Comparison of ENCODE assay signal across 18 cellular contexts in the genomic region with DNA sequence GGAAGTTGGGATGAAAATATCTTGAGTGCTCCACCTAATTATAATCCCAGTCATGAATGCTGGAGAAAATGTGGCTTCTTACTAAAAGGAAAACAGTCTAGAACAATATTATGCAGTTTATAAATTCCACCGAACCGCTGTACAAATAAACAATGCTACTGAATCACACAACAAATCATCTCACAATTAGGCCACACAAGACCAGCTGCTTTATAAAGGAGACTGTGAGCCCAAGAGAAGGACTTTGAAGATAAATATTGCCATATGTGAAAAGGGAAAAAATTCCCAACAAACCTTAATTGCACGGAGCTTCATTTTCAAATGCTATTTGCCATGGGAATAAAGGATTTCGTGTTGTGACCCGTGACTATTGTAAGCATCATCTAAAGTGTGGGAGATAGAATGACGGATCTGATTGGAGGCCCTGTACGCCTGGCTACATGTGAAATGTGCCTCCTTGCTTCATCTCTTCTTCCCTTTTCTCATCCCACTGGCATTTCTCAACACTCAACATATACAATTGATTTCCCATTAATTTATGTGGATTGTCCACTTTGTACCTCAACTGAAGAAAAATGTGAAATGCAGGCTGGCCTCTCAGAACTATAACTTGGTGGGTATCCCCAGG.
A peak's percentile ranks its signal among the peaks of the same experiment; 100 is the strongest.
DNase-seq lines count a peak whose midpoint lies in the region; ATAC-seq lines count a peak whose summit lies in the region.
"Had no signal": no experiment of that assay in that cellular context is flagged by ENCODE, and none has a peak within 500 bp of the region (broad histone marks: within the 10 kb centered on the region; RNA-seq: fewer than 3 reads in every experiment).

No MANE protein-coding gene starts in this region.

- no peaks in the 10 kb centered on the region for H3K36me3 Mint-ChIP-seq in CD4-positive, alpha-beta memory T cell
- H3K36me3 Mint-ChIP-seq in immature natural killer cell = no peaks in the 10 kb centered on the region

- peaks cover 52% of the 10 kb centered on the region for H3K4me1 ChIP-seq in GM23248 (ENCODE audit: insufficient read depth)
- peaks cover 6% of the 10 kb centered on the region for H3K4me1 ChIP-seq in mesenchymal stem cell (ENCODE audit: control insufficient read depth, insufficient read depth, low read depth, low read length)
- no peaks in the 10 kb centered on the region for H3K4me1 ChIP-seq in CD4-positive, alpha-beta memory T cell (ENCODE audit: insufficient read depth, low read length)

- no peaks in the 10 kb centered on the region for H3K9me3 Mint-ChIP-seq in CD4-positive, alpha-beta memory T cell
- peaks cover 0 to 4% (median 0%) of the 10 kb centered on the region in 6 donors for H3K9me3 Mint-ChIP-seq in immature natural killer cell
- H3K9me3 Mint-ChIP-seq: nephron progenitor cell had no signal

- H3F3A ChIP-seq in GM23248 (ENCODE audit: insufficient read depth) = peaks cover 48% of the 10 kb centered on the region

- H3K4ac ChIP-seq in mesenchymal stem cell (ENCODE audit: low read depth in 1 of 2, low read length in 2 of 2) = peak overlapping the region in 1 of 2 experiments; percentile 52

- peak overlapping the region; percentile 76 for H2AK5ac ChIP-seq in mesenchymal stem cell (ENCODE audit: low read length, severe bottlenecking)

- H3K27ac ChIP-seq in GM23248 = peak overlapping the region; percentile 62
- H3K27ac ChIP-seq in mesenchymal stem cell (ENCODE audit: low read length, poor library complexity, severe bottlenecking) = no peak overlapping the region
- no peak overlapping the region for H3K27ac ChIP-seq in CD4-positive, alpha-beta memory T cell (ENCODE audit: low read depth, low read length)
- H3K27ac ChIP-seq: cardiac muscle cell, stomach had no signal

- WGBS in GM23248 (ENCODE audit: low coverage in 1 of 2, low lambda C conversion rate in 2 of 2, missing lambda C conversion rate in 2 of 2), 2 experiments = 3 to 5% methylated on average over 7 of the region's 7 CpGs
- WGBS in mesenchymal stem cell = 29% methylated on average over 5 of the region's 7 CpGs

- POLR2A ChIA-PET in CD4-positive, alpha-beta memory T cell (lab: Charles Lee; ENCODE audit: partially characterized antibody) = no interaction called here

- H3K27me3 ChIP-seq in GM23248 (replicated peaks; ENCODE audit: insufficient read depth) (no peaks in the 10 kb centered on the region), mesenchymal stem cell (ENCODE audit: control insufficient read depth in 1 of 2, insufficient read depth in 1 of 2, low read length in 2 of 2) (no peaks in the 10 kb centered on the region)
- no peaks in the 10 kb centered on the region for H3K27me3 ChIP-seq in CD4-positive, alpha-beta memory T cell (ENCODE audit: insufficient read depth, low read length)
- H3K27me3 ChIP-seq: cardiac muscle cell, stomach had no signal

- H2BK15ac ChIP-seq in mesenchymal stem cell (ENCODE audit: low read depth, poor library complexity, severe bottlenecking) = no peak overlapping the region

- no peak overlapping the region for H3K27ac Mint-ChIP-seq in CD4-positive, alpha-beta memory T cell
- no peak overlapping the region for H3K27ac Mint-ChIP-seq in immature natural killer cell
- H3K27ac Mint-ChIP-seq: activated CD8-positive, alpha-beta T cell treated with anti-CD3 and anti-CD28 coated beads, Interleukin-2, amount 10 ng/mL, durations not matched to agents 7 days and 5 days; nephron progenitor cell had no signal

- H3K4me2 ChIP-seq in GM23248 (ENCODE audit: unreplicated experiment) (peak overlapping the region; percentile 27), mesenchymal stem cell (ENCODE audit: low read length, poor library complexity, severe bottlenecking) (no peak overlapping the region)

- no peak overlapping the region for H2BK120ac ChIP-seq in mesenchymal stem cell (ENCODE audit: low read depth, low read length)

- H2BK12ac ChIP-seq in mesenchymal stem cell (ENCODE audit: low read length in 2 of 2) = no peak overlapping the region

- DNase-seq in A172 (ENCODE audit: low spot score) (peak; percentile 87), GM23248 (peak; percentile 84), astrocyte of the hippocampus (ENCODE audit: low read depth, low spot score) (peak; percentile 75), mesenchymal stem cell (peak; percentile 84), immature natural killer cell (no peak), NCI-H1930 (lab: John Stamatoyannopoulos, UW) (no peak)
- no peak for DNase-seq in CD4-positive, alpha-beta memory T cell
- DNase-seq: ACHN; activated CD8-positive, alpha-beta T cell treated with anti-CD3 and anti-CD28 coated beads, Interleukin-2, amount 10 ng/mL, durations not matched to agents 7 days and 5 days; activated effector memory CD4-positive, alpha-beta T cell treated with anti-CD3 and anti-CD28 coated beads, Interleukin-2, amount 50 U/mL, for 16 hours; NCI-H2171; nephron progenitor cell; stomach had no signal

- H3K9ac ChIP-seq in GM23248 (peak overlapping the region; percentile 37; the same call in 1 of the 2 replicates), mesenchymal stem cell (ENCODE audit: low read length) (no peak overlapping the region)

- H3K79me1 ChIP-seq in mesenchymal stem cell (replicated peaks; ENCODE audit: low read length, poor library complexity, severe bottlenecking) = no peaks in the 10 kb centered on the region

- H3K18ac ChIP-seq in mesenchymal stem cell (ENCODE audit: low read depth in 1 of 2, low read length in 2 of 2) = peak overlapping the region in 1 of 2 experiments; percentile 16

- CTCF ChIA-PET in CD4-positive, alpha-beta memory T cell (lab: Charles Lee; ENCODE audit: partially characterized antibody) = no interaction called here

- in situ Hi-C loops in GM23248 (cut with MboI) = no loop called here

- no peaks in the 10 kb centered on the region for H3K4me1 Mint-ChIP-seq in CD4-positive, alpha-beta memory T cell
- H3K4me1 Mint-ChIP-seq in immature natural killer cell = no peaks in the 10 kb centered on the region

- H3K4me3 ChIP-seq in GM23248 (no peak overlapping the region), mesenchymal stem cell (ENCODE audit: insufficient read depth in 1 of 2, low read depth in 1 of 2, low read length in 2 of 2) (no peak overlapping the region)
- no peak overlapping the region for H3K4me3 ChIP-seq in CD4-positive, alpha-beta memory T cell (ENCODE audit: low read length in 2 of 2)
- H3K4me3 ChIP-seq: cardiac muscle cell, lung, skin epidermis, stomach had no signal

- no peaks in the 10 kb centered on the region for H3K9me2 ChIP-seq in GM23248 (ENCODE audit: insufficient read depth)

- H3K79me2 ChIP-seq in GM23248 (ENCODE audit: insufficient read depth) = no peaks in the 10 kb centered on the region

- ATAC-seq in HG03280 (IDR thresholded peaks at IDR 0.05; ENCODE audit: unreplicated experiment) = no peak
- ATAC-seq: activated CD8-positive, alpha-beta T cell treated with anti-CD3 and anti-CD28 coated beads, Interleukin-2, amount 10 ng/mL, durations not matched to agents 7 days and 5 days; SK-N-SH treated with all-trans-retinoic acid at 6 μM for 48 hours had no signal

- no peaks in the 10 kb centered on the region for H3K36me3 ChIP-seq in GM23248 (ENCODE audit: low read depth)
- no peaks in the 10 kb centered on the region for H3K36me3 ChIP-seq in mesenchymal stem cell (ENCODE audit: control insufficient read depth in 1 of 2, insufficient read depth in 2 of 2, low read depth in 1 of 2, low read length in 2 of 2)
- no peaks in the 10 kb centered on the region for H3K36me3 ChIP-seq in CD4-positive, alpha-beta memory T cell (ENCODE audit: insufficient read depth, low read length)
- H3K36me3 ChIP-seq: cardiac muscle cell, stomach had no signal

- no peak overlapping the region for H3K14ac ChIP-seq in mesenchymal stem cell (ENCODE audit: low read length in 2 of 2)

- H2AFZ ChIP-seq in GM23248 (no peak overlapping the region), mesenchymal stem cell (ENCODE audit: low read depth, low read length) (no peak overlapping the region)

- H3K23ac ChIP-seq in mesenchymal stem cell (ENCODE audit: low read length in 2 of 2) = no peak overlapping the region

- H4K91ac ChIP-seq in mesenchymal stem cell (ENCODE audit: low read length) = no peak overlapping the region

- no peak overlapping the region for H4K8ac ChIP-seq in mesenchymal stem cell (ENCODE audit: low read length)

- no peak overlapping the region for H3K4me3 Mint-ChIP-seq in CD4-positive, alpha-beta memory T cell
- no peak overlapping the region for H3K4me3 Mint-ChIP-seq in immature natural killer cell
- H3K4me3 Mint-ChIP-seq: activated CD8-positive, alpha-beta T cell treated with anti-CD3 and anti-CD28 coated beads, Interleukin-2, amount 10 ng/mL, durations not matched to agents 7 days and 5 days; nephron progenitor cell had no signal

- no peaks in the 10 kb centered on the region for H4K20me1 ChIP-seq in GM23248 (ENCODE audit: insufficient read depth)

- no peak overlapping the region for H2BK5ac ChIP-seq in mesenchymal stem cell (ENCODE audit: low read depth, low read length, poor library complexity, severe bottlenecking)

- H3K9me3 ChIP-seq in GM23248 (ENCODE audit: low read depth) = no peaks in the 10 kb centered on the region
- H3K9me3 ChIP-seq in mesenchymal stem cell (ENCODE audit: control insufficient read depth, low read length) = no peaks in the 10 kb centered on the region
- H3K9me3 ChIP-seq in CD4-positive, alpha-beta memory T cell (ENCODE audit: control insufficient read depth in 1 of 2, low read length in 2 of 2) = no peaks in the 10 kb centered on the region
- H3K9me3 ChIP-seq: stomach had no signal

- intact Hi-C loops in CD4-positive, alpha-beta memory T cell (cut with micrococcal nuclease) = no loop called here

- H3K27me3 Mint-ChIP-seq in CD4-positive, alpha-beta memory T cell = peaks cover 3 to 4% of the 10 kb centered on the region in 2 donors
- peaks cover 0 to 5% (median 0%) of the 10 kb centered on the region in 3 donors for H3K27me3 Mint-ChIP-seq in immature natural killer cell (ENCODE audit: low read depth in 3 of 3)

Comparison
In these comparisons a context has a peak if more than half of its experiments do, and no peak if none do; other contexts are left out.
1. DNase-seq: peak in A172 (single experiment), GM23248 (single experiment), astrocyte of the hippocampus (single experiment) and mesenchymal stem cell (single experiment); none in CD4-positive, alpha-beta memory T cell (0 of 5), immature natural killer cell (0 of 3) and NCI-H1930 (0 of 2).